In the genomic region with DNA sequence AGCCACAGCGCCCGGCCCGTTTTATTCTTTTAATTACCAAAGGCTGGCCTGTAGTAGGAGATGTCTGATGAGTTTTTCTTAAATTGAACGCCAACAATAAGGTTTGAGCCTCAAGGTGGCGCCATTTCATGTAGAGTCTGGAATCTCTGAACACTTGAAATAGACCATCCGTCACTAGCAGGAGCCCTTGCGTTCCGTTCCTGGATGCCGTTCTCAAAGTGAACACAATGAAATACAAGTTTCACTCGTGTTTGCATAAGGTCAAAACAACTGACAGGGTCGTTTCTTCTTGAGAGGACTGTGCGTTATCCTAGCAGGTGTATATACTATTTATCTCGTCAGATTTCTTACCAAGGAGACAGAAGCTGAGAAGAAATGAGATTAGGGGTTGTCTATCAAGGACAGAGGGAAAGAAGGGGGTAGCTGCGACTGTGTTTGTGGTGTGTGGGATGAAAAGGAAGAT, we compare ENCODE assay signal across 8 cellular contexts. TPM values are rescaled to one million over a fixed set of nuclear protein-coding genes. Genes with fewer than 3 reads are reported as not detected.
DNase-seq lines count a peak whose midpoint lies in the region; ATAC-seq and TF ChIP-seq lines count a peak whose summit lies in the region.

No MANE protein-coding gene starts in this region.

- no peak overlapping the region for H3K4me3 Mint-ChIP-seq in Caco-2 (ENCODE audit: unreplicated experiment)
- H3K4me3 Mint-ChIP-seq in naive thymus-derived CD8-positive, alpha-beta T cell = peak overlapping the region in 6 of 10 donors; percentile 0 to 49 (median 30)

- peak; percentile 80 to 89 for ATAC-seq in naive thymus-derived CD8-positive, alpha-beta T cell
- ATAC-seq in HG03139 (IDR thresholded peaks at IDR 0.05; ENCODE audit: unreplicated experiment) = no peak

- no peaks in the 10 kb centered on the region for H3K9me3 ChIP-seq in Caco-2

- no peak for TF ChIP-seq POLR2A in erythroblast (IDR thresholded peaks at IDR 0.05; ENCODE audit: low read length)

- no TSS peak for BruUV-seq in Caco-2 (replicated peaks; lab: Mats Ljungman, UMichigan)

- H3K4me1 ChIP-seq in Caco-2 = no peaks in the 10 kb centered on the region

- no peaks in the 10 kb centered on the region for H3K36me3 Mint-ChIP-seq in Caco-2 (ENCODE audit: insufficient read depth, unreplicated experiment)
- no peaks in the 10 kb centered on the region for H3K36me3 Mint-ChIP-seq in naive thymus-derived CD8-positive, alpha-beta T cell

- no peaks in the 10 kb centered on the region for H3K9me3 Mint-ChIP-seq in Caco-2 (ENCODE audit: unreplicated experiment)
- H3K9me3 Mint-ChIP-seq in naive thymus-derived CD8-positive, alpha-beta T cell = no peaks in the 10 kb centered on the region

- H3K27me3 Mint-ChIP-seq in Caco-2 (ENCODE audit: insufficient read depth, unreplicated experiment) = peaks cover 16% of the 10 kb centered on the region
- H3K27me3 Mint-ChIP-seq in naive thymus-derived CD8-positive, alpha-beta T cell = peaks cover 8 to 71% (median 36%) of the 10 kb centered on the region in 5 donors

- TF ChIP-seq CTCF in Caco-2 (IDR thresholded peaks at IDR 0.05; ENCODE audit: insufficient read depth in 1 of 2, low read depth in 1 of 2, low read length in 1 of 2, severe bottlenecking in 1 of 2, unreplicated experiment in 1 of 2) = peak; percentile 75 to 78

- no peak overlapping the region for H3K27ac Mint-ChIP-seq in Caco-2 (ENCODE audit: unreplicated experiment)
- H3K27ac Mint-ChIP-seq in naive thymus-derived CD8-positive, alpha-beta T cell = peak overlapping the region in 2 of 10 donors; percentile 41 to 42

- CTCF ChIA-PET in Caco-2 (lab: Charles Lee) = interaction anchor here (0.6 to 1.0 kb wide), 5 partner anchors 39 to 323 kb away, joined by 3 to 4 read pairs (median 3); no protein-coding TSS in a partner anchor

- H3K4me3 ChIP-seq in Caco-2 (ENCODE audit: low read depth, low read length) = no peak overlapping the region

- intact Hi-C loops in Caco-2 (cut with micrococcal nuclease; ENCODE audit: unreplicated experiment) = loop anchor here (1.0 kb wide), 3 partner anchors 37 to 207 kb away; a partner anchor contains a TSS

- DNase-seq in Caco-2 (peak; percentile 80), KG1 (lab: John Stamatoyannopoulos, UW) (peak; percentile 95), OCI-M2 (lab: John Stamatoyannopoulos, UW; ENCODE audit: unreplicated experiment) (peak; percentile 19), activated T-cell treated with anti-CD3 and anti-CD28 coated beads for 4 hours (peak; percentile 72), erythroblast (lab: John Stamatoyannopoulos, UW) (peak; percentile 75 to 82)
- DNase-seq in naive thymus-derived CD8-positive, alpha-beta T cell = peak; percentile 54 to 88 (median 70)
- DNase-seq in stimulated activated naive CD4-positive, alpha-beta T cell (lab: John Stamatoyannopoulos, UW) = peak; percentile 44 to 73 (median 58)

- no peaks in the 10 kb centered on the region for H3K36me3 ChIP-seq in Caco-2 (ENCODE audit: control insufficient read depth, insufficient read depth, low read length)

- POLR2A ChIA-PET in Caco-2 (lab: Charles Lee) = no interaction called here
- POLR2A ChIA-PET in naive thymus-derived CD8-positive, alpha-beta T cell (lab: Charles Lee) = no interaction called here

- no peaks in the 10 kb centered on the region for H3K4me1 Mint-ChIP-seq in Caco-2 (ENCODE audit: low read depth, unreplicated experiment)
- H3K4me1 Mint-ChIP-seq in naive thymus-derived CD8-positive, alpha-beta T cell = peaks cover 4 to 7% (median 5%) of the 10 kb centered on the region in 4 donors

- 0 out of 2 replicates have a peak, but pooled peaks cover 1% of the 10 kb centered on the region for H3K27me3 ChIP-seq in Caco-2 (replicated peaks; ENCODE audit: control insufficient read depth, insufficient read depth, low read length)

RNA-seq across cellular contexts. Expression of a gene that starts 18.7 kb away (rescaled TPM):
- not detected in 2 replicates for total RNA-seq in Caco-2 (2022)
- total RNA-seq in naive thymus-derived CD8-positive, alpha-beta T cell = not detected
- polyA plus RNA-seq in naive thymus-derived CD8-positive, alpha-beta T cell = not detected

RNA-seq across cellular contexts. Expression of a gene that starts 37.2 kb away (rescaled TPM):
- total RNA-seq in Caco-2 (2022) = not detected in 2 replicates
- not detected for total RNA-seq in naive thymus-derived CD8-positive, alpha-beta T cell
- not detected for polyA plus RNA-seq in naive thymus-derived CD8-positive, alpha-beta T cell

RNA-seq across cellular contexts. Expression of a gene that starts 47.5 kb away (rescaled TPM):
- 101 and 110 TPM in 2 replicates for total RNA-seq in Caco-2 (2022)
- total RNA-seq in naive thymus-derived CD8-positive, alpha-beta T cell = 10 to 100 TPM; 27.9 to 28.2 TPM
- polyA plus RNA-seq in naive thymus-derived CD8-positive, alpha-beta T cell = 1 to 10 TPM in 2 of 3 donors, under 1 TPM in 1; 0.73 to 1.8 (median 1.3) TPM

Comparison
In these comparisons a context has a peak if more than half of its experiments do, and no peak if none do; other contexts are left out.
1. DNase-seq: peak in every context shown above with its lines; median percentile 95 in KG1; 80 in Caco-2; 78 in erythroblast; 72 in activated T-cell treated with anti-CD3 and anti-CD28 coated beads for 4 hours; 70 in naive thymus-derived CD8-positive, alpha-beta T cell; 58 in stimulated activated naive CD4-positive, alpha-beta T cell; 19 in OCI-M2.